ENCODE assay signal across 8 cellular contexts in the genomic region with DNA sequence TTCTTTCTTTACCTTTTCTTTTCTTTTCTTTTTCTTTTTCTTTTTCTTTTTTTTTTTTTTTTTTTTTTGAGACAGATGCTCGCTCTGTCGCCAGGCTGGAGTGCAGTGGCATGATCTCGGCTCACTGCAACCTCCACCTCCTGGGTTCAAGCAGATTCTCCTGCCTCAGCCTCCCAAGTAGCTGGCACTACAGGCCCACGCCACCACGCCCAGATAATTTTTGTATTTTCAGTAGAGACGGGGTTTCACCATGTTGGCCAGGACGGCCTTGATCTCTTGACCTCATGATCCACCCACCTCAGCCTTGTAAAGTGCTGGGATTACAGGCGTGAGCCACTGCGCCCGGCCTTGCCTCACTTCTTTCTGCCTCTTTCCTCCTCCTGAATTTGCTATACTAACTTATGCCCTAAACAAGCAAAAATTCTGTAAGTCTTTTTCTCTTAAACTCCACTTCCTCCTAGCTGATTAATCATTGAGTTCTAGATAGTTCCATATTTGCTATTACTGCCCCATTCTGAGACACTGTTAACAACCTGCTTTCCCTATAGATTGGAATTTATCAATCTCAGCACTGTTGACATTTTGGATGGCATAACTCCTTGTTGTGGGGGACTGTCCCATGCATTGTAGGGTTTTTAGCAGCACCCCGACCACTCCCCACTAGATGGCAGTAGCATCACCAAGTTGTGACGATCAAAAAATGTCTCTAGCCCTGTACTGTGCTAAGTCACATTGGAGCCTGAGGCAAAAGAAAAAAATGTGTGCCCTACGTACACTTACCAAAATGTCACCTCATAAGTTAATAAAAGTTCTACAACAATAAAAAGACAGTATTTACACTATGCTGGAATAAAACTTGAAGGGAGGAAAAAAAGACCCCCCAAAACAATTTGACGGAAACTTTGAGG. TPM values are rescaled to one million over a fixed set of nuclear protein-coding genes. Genes with fewer than 3 reads are reported as not detected.
A peak's percentile ranks its signal among the peaks of the same experiment; 100 is the strongest.
DNase-seq lines count a peak whose midpoint lies in the region; ATAC-seq and TF ChIP-seq lines count a peak whose summit lies in the region.

No MANE protein-coding gene starts in this region.

- peak overlapping the region; percentile 5 for H3K27ac Mint-ChIP-seq in activated T-helper 17 cell treated with anti-CD3 and anti-CD28 coated beads, Interleukin-2, amount 50 U/mL, for 72 hours

- H3K36me3 ChIP-seq in parathyroid adenoma (ENCODE audit: control insufficient read depth, insufficient read depth, low read length) = no peaks in the 10 kb centered on the region
- no peaks in the 10 kb centered on the region for H3K36me3 ChIP-seq in upper lobe of right lung

- no peaks in the 10 kb centered on the region for H3K79me2 ChIP-seq in parathyroid adenoma

- H3K9me3 Mint-ChIP-seq in activated T-helper 17 cell treated with anti-CD3 and anti-CD28 coated beads, Interleukin-2, amount 50 U/mL, for 72 hours = no peaks in the 10 kb centered on the region

- peak overlapping the region; percentile 25 for H2AFZ ChIP-seq in parathyroid adenoma

- intact Hi-C loops in upper lobe of right lung (cut with DNase I) = no loop called here

- H3K4me1 Mint-ChIP-seq in activated T-helper 17 cell treated with anti-CD3 and anti-CD28 coated beads, Interleukin-2, amount 50 U/mL, for 72 hours = peaks cover 10% of the 10 kb centered on the region

- H3K9me3 ChIP-seq in parathyroid adenoma (ENCODE audit: control insufficient read depth, low read length) (no peaks in the 10 kb centered on the region), upper lobe of right lung (no peaks in the 10 kb centered on the region)

- no peaks in the 10 kb centered on the region for H3K36me3 Mint-ChIP-seq in activated T-helper 17 cell treated with anti-CD3 and anti-CD28 coated beads, Interleukin-2, amount 50 U/mL, for 72 hours (ENCODE audit: low read depth)

- peak; percentile 84 for DNase-seq in Ammon's horn (ENCODE audit: low spot score)
- DNase-seq in GM19238 (ENCODE audit: insufficient read length, low spot score) = peak; percentile 16
- peak; percentile 82 to 92 for DNase-seq in Kasumi-1 (lab: John Stamatoyannopoulos, UW)
- peak; percentile 65 to 66 for DNase-seq in SHP77 (lab: John Stamatoyannopoulos, UW)
- peak in 1 of 2 donors; percentile 55 for DNase-seq in foreskin keratinocyte
- DNase-seq in upper lobe of right lung = no peak

- H3K4me3 Mint-ChIP-seq in activated T-helper 17 cell treated with anti-CD3 and anti-CD28 coated beads, Interleukin-2, amount 50 U/mL, for 72 hours = no peak overlapping the region

- H3K9ac ChIP-seq in parathyroid adenoma = no peak overlapping the region

- H3K4me1 ChIP-seq in foreskin keratinocyte = no peaks in the 10 kb centered on the region
- no peaks in the 10 kb centered on the region for H3K4me1 ChIP-seq in parathyroid adenoma
- H3K4me1 ChIP-seq in upper lobe of right lung = no peaks in the 10 kb centered on the region

- no peak overlapping the region for H3K27ac ChIP-seq in foreskin keratinocyte
- no peak overlapping the region for H3K27ac ChIP-seq in parathyroid adenoma
- peak overlapping the region; percentile 63 for H3K27ac ChIP-seq in upper lobe of right lung

- ATAC-seq in activated T-helper 17 cell treated with anti-CD3 and anti-CD28 coated beads, Interleukin-2, amount 50 U/mL, for 72 hours (replicated peaks) = peak; percentile 97
- ATAC-seq in foreskin keratinocyte = peak; percentile 83
- ATAC-seq in upper lobe of right lung = peak; percentile 96

- H3K4me2 ChIP-seq in parathyroid adenoma (ENCODE audit: low read length) = no peak overlapping the region

- H3K4me3 ChIP-seq in parathyroid adenoma (ENCODE audit: low read depth, low read length) = no peak overlapping the region
- H3K4me3 ChIP-seq in upper lobe of right lung = no peak overlapping the region

- TF ChIP-seq CTCF in foreskin keratinocyte (conservative IDR thresholded peaks at IDR 0.05) (peak; percentile 83), parathyroid adenoma (IDR thresholded peaks at IDR 0.05) (peak; percentile 81), upper lobe of right lung (IDR thresholded peaks at IDR 0.05) (peak; percentile 86)

- peaks cover 3% of the 10 kb centered on the region for H3K27me3 Mint-ChIP-seq in activated T-helper 17 cell treated with anti-CD3 and anti-CD28 coated beads, Interleukin-2, amount 50 U/mL, for 72 hours

- H3K27me3 ChIP-seq in foreskin keratinocyte = no peaks in the 10 kb centered on the region
- H3K27me3 ChIP-seq in parathyroid adenoma (ENCODE audit: control insufficient read depth, insufficient read depth, low read length) = no peaks in the 10 kb centered on the region
- H3K27me3 ChIP-seq in upper lobe of right lung = no peaks in the 10 kb centered on the region

RNA-seq across cellular contexts. Expression of a gene that starts 16.4 kb away (rescaled TPM):
- total RNA-seq in activated T-helper 17 cell treated with anti-CD3 and anti-CD28 coated beads, Interleukin-2, amount 50 U/mL, for 72 hours = 10 to 100 TPM; 36.3 to 36.9 TPM
- 20.1 and 21.0 TPM in 2 replicates for total RNA-seq in foreskin keratinocyte
- polyA plus RNA-seq in foreskin keratinocyte = 14.4 and 15.6 TPM in 2 replicates
- total RNA-seq in upper lobe of right lung = 32.9 TPM

RNA-seq across cellular contexts. Expression of a gene that starts 24.8 kb away (rescaled TPM):
- total RNA-seq in activated T-helper 17 cell treated with anti-CD3 and anti-CD28 coated beads, Interleukin-2, amount 50 U/mL, for 72 hours = 1 to 10 TPM; 1.3 to 2.1 TPM
- total RNA-seq in foreskin keratinocyte (0.85 and 1.2 TPM in 2 replicates), upper lobe of right lung (53.8 TPM)
- polyA plus RNA-seq in foreskin keratinocyte = 0.16 and 0.17 TPM in 2 replicates

Comparison
In these comparisons a context has a peak if more than half of its experiments do, and no peak if none do; other contexts are left out.
1. RNA of a gene that starts 24.8 kb away (total RNA-seq): 53.8 TPM in upper lobe of right lung (single experiment); 1.3 to 2.1 TPM in activated T-helper 17 cell treated with anti-CD3 and anti-CD28 coated beads, Interleukin-2, amount 50 U/mL, for 72 hours and 0.85 to 1.2 TPM in foreskin keratinocyte; every median in the first group is over 10 times any median in the second.
2. Peak in every context shown above with its lines, with median percentiles within 50 percentile points of each other: ATAC-seq and CTCF ChIP-seq.